16 cellular contexts compared by ENCODE assay signal in genomic region chr17:7098802-7099459, GRCh38. TPM values are rescaled to one million over a fixed set of nuclear protein-coding genes. Genes with fewer than 3 reads are reported as not detected.
DNase-seq lines count a peak whose midpoint lies in the region; ATAC-seq, FAIRE-seq and TF ChIP-seq lines count a peak whose summit lies in the region.
"Had no signal": no experiment of that assay in that cellular context is flagged by ENCODE, and none has a peak within 500 bp of the region (broad histone marks: within the 10 kb centered on the region; RNA-seq: fewer than 3 reads in every experiment).

No MANE protein-coding gene starts in this region.

- H3K27me3 ChIP-seq in right lobe of liver (no peaks in the 10 kb centered on the region), HepG2 (ENCODE audit: control insufficient read depth in 1 of 2, insufficient read depth in 2 of 2, low read length in 2 of 2) (no peaks in the 10 kb centered on the region), left lung (peaks cover 0 to 19% of the 10 kb centered on the region in 2 donors), osteoblast (ENCODE audit: insufficient read depth, low read length) (peaks cover 33% of the 10 kb centered on the region)

- ATAC-seq in right lobe of liver (peak in 3 of 4 donors; percentile 46 to 56 (median 48)), HepG2 (no peak), left lung (peak; percentile 44), HG03108 (IDR thresholded peaks at IDR 0.05; ENCODE audit: unreplicated experiment) (no peak)
- ATAC-seq: A549 had no signal

- peaks cover 0 to 11% (median 0%) of the 10 kb centered on the region in 4 donors for H3K4me1 ChIP-seq in right lobe of liver
- no peaks in the 10 kb centered on the region for H3K4me1 ChIP-seq in HepG2 (ENCODE audit: insufficient read depth, low read length)
- no peaks in the 10 kb centered on the region for H3K4me1 ChIP-seq in HEK293 (ENCODE audit: control insufficient read depth, insufficient read depth, low read length)
- peaks cover 0 to 24% of the 10 kb centered on the region in 2 donors for H3K4me1 ChIP-seq in left lung
- no peaks in the 10 kb centered on the region for H3K4me1 ChIP-seq in osteoblast (ENCODE audit: insufficient read depth, low read length)
- H3K4me1 ChIP-seq: BE2C had no signal

- no peak overlapping the region for H2AFZ ChIP-seq in HepG2 (ENCODE audit: low read length)
- H2AFZ ChIP-seq in osteoblast (ENCODE audit: low read length) = no peak overlapping the region

- H3K4me2 ChIP-seq in HepG2 (ENCODE audit: low read depth, low read length) = no peak overlapping the region
- no peak overlapping the region for H3K4me2 ChIP-seq in osteoblast (ENCODE audit: insufficient read depth, low read length)

- no TSS peak for BruUV-seq in HepG2 (replicated peaks; lab: Mats Ljungman, UMichigan)

- in situ Hi-C loops in HepG2 (cut with HindIII; ENCODE audit: extremely low pct_ligation_motif_present, low pct_unique_long_range_greater_than_20kb) = no loop called here

- H3K36me3 ChIP-seq in right lobe of liver (peaks cover 0 to 29% (median 13%) of the 10 kb centered on the region in 4 donors), HepG2 (replicated peaks in 1 of 2; ENCODE audit: control insufficient read depth in 1 of 2, insufficient read depth in 2 of 2, low read length in 2 of 2) (peaks cover 18 to 34% of the 10 kb centered on the region in 2 experiments), HEK293 (ENCODE audit: control insufficient read depth in 2 of 2, insufficient read depth in 1 of 2, low read length in 2 of 2) (no peaks in the 10 kb centered on the region), left lung (no peaks in the 10 kb centered on the region), osteoblast (ENCODE audit: insufficient read depth, low read length) (no peaks in the 10 kb centered on the region)
- H3K36me3 ChIP-seq: BE2C had no signal

- no peak for FAIRE-seq in HepG2 (lab: Jason Lieb, UNC)
- FAIRE-seq: A549, GM19239, HTR-8/SVneo had no signal

- H3K27ac ChIP-seq in right lobe of liver (no peak overlapping the region), HepG2 (ENCODE audit: extremely low read length, insufficient read depth, low read length) (no peak overlapping the region), HEK293 (ENCODE audit: extremely low read depth, low read depth, low read length) (no peak overlapping the region), left lung (no peak overlapping the region), osteoblast (ENCODE audit: low read depth, low read length) (no peak overlapping the region)
- H3K27ac ChIP-seq: A549 had no signal

- no peak for TF ChIP-seq POLR2A in right lobe of liver (IDR thresholded peaks at IDR 0.05)
- TF ChIP-seq POLR2A in HepG2 (IDR thresholded peaks at IDR 0.05; ENCODE audit: insufficient read depth in 1 of 2, low read depth in 2 of 2, low read length in 2 of 2) = no peak

- WGBS in right lobe of liver (ENCODE audit: insufficient coverage, low coverage, low lambda C conversion rate, missing lambda C conversion rate) = 71% methylated on average over 12 of the region's 13 CpGs
- WGBS in HepG2 (ENCODE audit: low lambda C conversion rate) = 98% methylated on average over 13 of the region's 13 CpGs

- no peak overlapping the region for H3K9ac ChIP-seq in HepG2 (ENCODE audit: insufficient read depth, low read depth, low read length)

- CTCF ChIA-PET in HepG2 (lab: Yijun Ruan, JAX; ENCODE audit: low intra/inter-chr PET ratio, low total read pairs) (no interaction called here), HEK293 (lab: Yijun Ruan, JAX) (interaction anchor here (0.8 to 1.3 kb wide), 3 partner anchors 17 to 53 kb away, joined by 3 to 7 read pairs (median 6); no protein-coding TSS in a partner anchor)

- no peak for DNase-seq in right lobe of liver
- no peak for DNase-seq in HepG2 (ENCODE audit: low spot score)
- DNase-seq in left lung = peak in 1 of 2 donors; percentile 30
- no peak for DNase-seq in osteoblast (ENCODE audit: insufficient read length, low spot score, missing footprints)
- DNase-seq: BE2C; CD4-positive, CD25-positive, alpha-beta regulatory T cell; DMS53; GF-D8; GOT3; H9 had no signal

- H3K79me2 ChIP-seq in HepG2 (ENCODE audit: insufficient read depth, low read length) = no peaks in the 10 kb centered on the region
- no peaks in the 10 kb centered on the region for H3K79me2 ChIP-seq in osteoblast (ENCODE audit: insufficient read depth, low read length)

- H4K20me1 ChIP-seq in HepG2 (ENCODE audit: insufficient read depth, low read length) = no peaks in the 10 kb centered on the region
- no peaks in the 10 kb centered on the region for H4K20me1 ChIP-seq in osteoblast (ENCODE audit: insufficient read depth, low read length)

- H3K4me3 ChIP-seq in right lobe of liver (no peak overlapping the region), HepG2 (replicated peaks in 1 of 3; ENCODE audit: insufficient read depth in 1 of 3, low read depth in 2 of 3, low read length in 3 of 3) (no peak overlapping the region), HEK293 (ENCODE audit: low read depth, low read length) (no peak overlapping the region), left lung (no peak overlapping the region), osteoblast (ENCODE audit: insufficient read depth, low read length) (no peak overlapping the region)
- H3K4me3 ChIP-seq: A549 had no signal

- POLR2A ChIA-PET in HepG2 (lab: Yijun Ruan, JAX) (interaction anchor here (1.0 to 1.8 kb wide), 3 partner anchors 11 to 37 kb away, joined by 3 to 8 read pairs (median 3); partner anchors contain the start of gene ASGR2), HEK293 (lab: Yijun Ruan, JAX) (no interaction called here)

- intact Hi-C loops in right lobe of liver (cut with DNase I) = no loop called here
- intact Hi-C loops in HepG2 (cut with micrococcal nuclease; ENCODE audit: unreplicated experiment) = no loop called here
- intact Hi-C loops in left lung (cut with DNase I) = no loop called here

- TF ChIP-seq EP300 in HepG2 (IDR thresholded peaks at IDR 0.05; ENCODE audit: low read depth in 2 of 2, low read length in 2 of 2) = no peak
- TF ChIP-seq EP300 in HepG2 (CRISPR knock-in tag; IDR thresholded peaks at IDR 0.05; ENCODE audit: borderline replicate concordance) = no peak

- no peak for TF ChIP-seq RAD21 in HepG2 (CRISPR knock-in tag; IDR thresholded peaks at IDR 0.05)

- TF ChIP-seq CTCF in right lobe of liver (IDR thresholded peaks at IDR 0.05) (no peak), HepG2 (CRISPR knock-in tag; IDR thresholded peaks at IDR 0.05) (no peak), HEK293 (tag by site-specific recombination; IDR thresholded peaks at IDR 0.05) (no peak), left lung (IDR thresholded peaks at IDR 0.05) (no peak), osteoblast (IDR thresholded peaks at IDR 0.05; ENCODE audit: extremely low read depth, low read depth, low read length) (no peak)

- H3K9me3 ChIP-seq in right lobe of liver (no peaks in the 10 kb centered on the region), HepG2 (ENCODE audit: low read length) (no peaks in the 10 kb centered on the region), HEK293 (ENCODE audit: control insufficient read depth, insufficient read depth, low read depth, low read length) (no peaks in the 10 kb centered on the region), left lung (no peaks in the 10 kb centered on the region), osteoblast (ENCODE audit: low read depth, low read length) (no peaks in the 10 kb centered on the region)
- H3K9me3 ChIP-seq: A549, BE2C had no signal

RNA-seq across cellular contexts. Expression of gene ASGR2, which starts 15.7 kb away (rescaled TPM):
- total RNA-seq in right lobe of liver (100 to 1,000 TPM; 412 to 553 (median 461) TPM), HepG2 (2016; rRNA removed; fragmentation: Illumina TruSeq; extraction: Trizol) (142 and 320 TPM in 2 replicates), left lung (1 to 10 TPM; 1.0 to 2.7 TPM), osteoblast (under 0.01 TPM in 1 of 2 replicates, not detected in the other)
- total RNA-seq in HepG2 (2016; cell fraction: cytosol; rRNA removed; fragmentation: Illumina TruSeq; extraction: Trizol; ENCODE audit: low read depth) = 153 and 157 TPM in 2 replicates
- total RNA-seq in HepG2 (2016; cell fraction: insoluble cytoplasmic fraction; rRNA removed; fragmentation: Illumina TruSeq; extraction: Trizol) = 137 and 326 TPM in 2 replicates
- 154 and 165 TPM in 2 replicates for total RNA-seq in HepG2 (2016; cell fraction: membrane; rRNA removed; fragmentation: Illumina TruSeq; extraction: Trizol)
- 251 and 289 TPM in 2 replicates for total RNA-seq in HepG2 (2016; cell fraction: nucleus; rRNA removed; fragmentation: Illumina TruSeq; extraction: Trizol)
- 754 and 762 TPM in 2 replicates for polyA plus RNA-seq in HepG2 (2011; rRNA removed)
- 620 and 780 TPM in 2 replicates for polyA plus RNA-seq in HepG2 (2011; cell fraction: cytosol; rRNA removed)
- polyA plus RNA-seq in HepG2 (2011; cell fraction: nucleus; rRNA removed) = 692 and 800 TPM in 2 replicates
- polyA plus RNA-seq in HepG2 (2012) = 341 and 394 TPM in 2 replicates
- polyA plus RNA-seq in HepG2 (2016; cell fraction: cytosol; fragmentation: Illumina TruSeq; extraction: Trizol; ENCODE audit: low read depth) = 194 and 207 TPM in 2 replicates
- 170 and 186 TPM in 2 replicates for polyA plus RNA-seq in HepG2 (2016; cell fraction: insoluble cytoplasmic fraction; fragmentation: Illumina TruSeq; extraction: Trizol; ENCODE audit: low read depth)
- polyA plus RNA-seq in HepG2 (2016; cell fraction: membrane; fragmentation: Illumina TruSeq; extraction: Trizol; ENCODE audit: low read depth) = 175 and 177 TPM in 2 replicates
- polyA plus RNA-seq in HepG2 (2016; cell fraction: nucleus; fragmentation: Illumina TruSeq; extraction: Trizol; ENCODE audit: insufficient read depth, low read depth) = 623 and 667 TPM in 2 replicates
- polyA minus RNA-seq in HepG2 (2011; rRNA and poly(A)+ RNA removed; ENCODE audit: low replicate concordance) = 371 TPM in 1 of 2 replicates, not detected in the other
- 131 TPM in 2 replicates for polyA minus RNA-seq in HepG2 (2011; cell fraction: cytosol; rRNA and poly(A)+ RNA removed)
- polyA minus RNA-seq in HepG2 (2011; cell fraction: nucleus; rRNA and poly(A)+ RNA removed) = 102 and 109 TPM in 2 replicates
- total RNA-seq: CD4-positive, CD25-positive, alpha-beta regulatory T cell; H9 had no signal
- polyA plus RNA-seq: AG04450; CD4-positive, CD25-positive, alpha-beta regulatory T cell had no signal

RNA-seq across cellular contexts. Expression of gene CLEC10A, which starts 18.9 kb away (rescaled TPM):
- total RNA-seq in right lobe of liver (1 to 10 TPM in 4 of 6 experiments, under 1 TPM in 2; 0.77 to 2.6 (median 1.5) TPM), HepG2 (2016; rRNA removed; fragmentation: Illumina TruSeq; extraction: Trizol) (not detected in 2 replicates), left lung (1 to 10 TPM; 7.8 to 9.6 TPM), osteoblast (not detected in 2 replicates)
- not detected in 2 replicates for total RNA-seq in HepG2 (2016; cell fraction: cytosol; rRNA removed; fragmentation: Illumina TruSeq; extraction: Trizol; ENCODE audit: low read depth)
- 0.06 TPM in 1 of 2 replicates, not detected in the other for total RNA-seq in HepG2 (2016; cell fraction: insoluble cytoplasmic fraction; rRNA removed; fragmentation: Illumina TruSeq; extraction: Trizol)
- total RNA-seq in HepG2 (2016; cell fraction: membrane; rRNA removed; fragmentation: Illumina TruSeq; extraction: Trizol) = not detected in 2 replicates
- 0.19 TPM in 1 of 2 replicates, not detected in the other for total RNA-seq in HepG2 (2016; cell fraction: nucleus; rRNA removed; fragmentation: Illumina TruSeq; extraction: Trizol)
- 0.33 and 0.65 TPM in 2 replicates for polyA plus RNA-seq in HepG2 (2011; rRNA removed)
- 0.08 and 0.14 TPM in 2 replicates for polyA plus RNA-seq in HepG2 (2011; cell fraction: cytosol; rRNA removed)
- 1.3 and 2.4 TPM in 2 replicates for polyA plus RNA-seq in HepG2 (2011; cell fraction: nucleus; rRNA removed)
- polyA plus RNA-seq in HepG2 (2012) = 0.35 and 0.48 TPM in 2 replicates
- polyA plus RNA-seq in HepG2 (2016; cell fraction: cytosol; fragmentation: Illumina TruSeq; extraction: Trizol; ENCODE audit: low read depth) = not detected in 2 replicates
- not detected in 2 replicates for polyA plus RNA-seq in HepG2 (2016; cell fraction: insoluble cytoplasmic fraction; fragmentation: Illumina TruSeq; extraction: Trizol; ENCODE audit: low read depth)
- polyA plus RNA-seq in HepG2 (2016; cell fraction: membrane; fragmentation: Illumina TruSeq; extraction: Trizol; ENCODE audit: low read depth) = not detected in 2 replicates
- 0.68 and 0.90 TPM in 2 replicates for polyA plus RNA-seq in HepG2 (2016; cell fraction: nucleus; fragmentation: Illumina TruSeq; extraction: Trizol; ENCODE audit: insufficient read depth, low read depth)
- 0.18 TPM in 1 of 2 replicates, not detected in the other for polyA minus RNA-seq in HepG2 (2011; rRNA and poly(A)+ RNA removed; ENCODE audit: low replicate concordance)
- polyA minus RNA-seq in HepG2 (2011; cell fraction: cytosol; rRNA and poly(A)+ RNA removed) = not detected in 2 replicates
- 0.64 and 1.2 TPM in 2 replicates for polyA minus RNA-seq in HepG2 (2011; cell fraction: nucleus; rRNA and poly(A)+ RNA removed)
- total RNA-seq: CD4-positive, CD25-positive, alpha-beta regulatory T cell; H9 had no signal
- polyA plus RNA-seq: A549; AG04450; CD4-positive, CD25-positive, alpha-beta regulatory T cell had no signal

RNA-seq across cellular contexts. Expression of gene SLC16A11, which starts 55.0 kb away (rescaled TPM):
- total RNA-seq in right lobe of liver (10 to 100 TPM in 1 of 6 experiments, 1 to 10 TPM in 4, under 1 TPM in 1; 0.84 to 10.2 (median 2.4) TPM), HepG2 (2016; rRNA removed; fragmentation: Illumina TruSeq; extraction: Trizol) (not detected in 2 replicates), left lung (1 to 10 TPM; 1.2 to 2.5 TPM), osteoblast (0.29 and 0.36 TPM in 2 replicates)
- total RNA-seq in HepG2 (2016; cell fraction: cytosol; rRNA removed; fragmentation: Illumina TruSeq; extraction: Trizol; ENCODE audit: low read depth) = not detected in 2 replicates
- not detected in 2 replicates for total RNA-seq in HepG2 (2016; cell fraction: insoluble cytoplasmic fraction; rRNA removed; fragmentation: Illumina TruSeq; extraction: Trizol)
- not detected in 2 replicates for total RNA-seq in HepG2 (2016; cell fraction: membrane; rRNA removed; fragmentation: Illumina TruSeq; extraction: Trizol)
- total RNA-seq in HepG2 (2016; cell fraction: nucleus; rRNA removed; fragmentation: Illumina TruSeq; extraction: Trizol) = not detected in 2 replicates
- not detected in 2 replicates for polyA plus RNA-seq in HepG2 (2011; rRNA removed)
- polyA plus RNA-seq in HepG2 (2011; cell fraction: cytosol; rRNA removed) = not detected in 2 replicates
- polyA plus RNA-seq in HepG2 (2011; cell fraction: nucleus; rRNA removed) = not detected in 2 replicates
- polyA plus RNA-seq in HepG2 (2012) = 0.27 and 0.29 TPM in 2 replicates
- not detected in 2 replicates for polyA plus RNA-seq in HepG2 (2016; cell fraction: cytosol; fragmentation: Illumina TruSeq; extraction: Trizol; ENCODE audit: low read depth)
- not detected in 2 replicates for polyA plus RNA-seq in HepG2 (2016; cell fraction: insoluble cytoplasmic fraction; fragmentation: Illumina TruSeq; extraction: Trizol; ENCODE audit: low read depth)
- not detected in 2 replicates for polyA plus RNA-seq in HepG2 (2016; cell fraction: membrane; fragmentation: Illumina TruSeq; extraction: Trizol; ENCODE audit: low read depth)
- polyA plus RNA-seq in HepG2 (2016; cell fraction: nucleus; fragmentation: Illumina TruSeq; extraction: Trizol; ENCODE audit: insufficient read depth, low read depth) = not detected in 2 replicates
- polyA minus RNA-seq in HepG2 (2011; rRNA and poly(A)+ RNA removed; ENCODE audit: low replicate concordance) = not detected in 2 replicates
- not detected in 2 replicates for polyA minus RNA-seq in HepG2 (2011; cell fraction: cytosol; rRNA and poly(A)+ RNA removed)
- not detected in 2 replicates for polyA minus RNA-seq in HepG2 (2011; cell fraction: nucleus; rRNA and poly(A)+ RNA removed)
- polyA plus RNA-seq: A549, AG04450 had no signal

Comparison
In these comparisons a context has a peak if more than half of its experiments do, and no peak if none do; other contexts are left out.
1. ATAC-seq: peak in right lobe of liver (3 of 4) and left lung (single experiment); none in HepG2 (single experiment) and HG03108 (single experiment).
2. RNA of gene ASGR2, which starts 15.7 kb away (total RNA-seq): 412 to 553 TPM in right lobe of liver and 137 to 326 TPM in HepG2; 1.0 to 2.7 TPM in left lung and under 0.01 TPM in osteoblast; every median in the first group is over 10 times any median in the second.